In the genomic region with DNA sequence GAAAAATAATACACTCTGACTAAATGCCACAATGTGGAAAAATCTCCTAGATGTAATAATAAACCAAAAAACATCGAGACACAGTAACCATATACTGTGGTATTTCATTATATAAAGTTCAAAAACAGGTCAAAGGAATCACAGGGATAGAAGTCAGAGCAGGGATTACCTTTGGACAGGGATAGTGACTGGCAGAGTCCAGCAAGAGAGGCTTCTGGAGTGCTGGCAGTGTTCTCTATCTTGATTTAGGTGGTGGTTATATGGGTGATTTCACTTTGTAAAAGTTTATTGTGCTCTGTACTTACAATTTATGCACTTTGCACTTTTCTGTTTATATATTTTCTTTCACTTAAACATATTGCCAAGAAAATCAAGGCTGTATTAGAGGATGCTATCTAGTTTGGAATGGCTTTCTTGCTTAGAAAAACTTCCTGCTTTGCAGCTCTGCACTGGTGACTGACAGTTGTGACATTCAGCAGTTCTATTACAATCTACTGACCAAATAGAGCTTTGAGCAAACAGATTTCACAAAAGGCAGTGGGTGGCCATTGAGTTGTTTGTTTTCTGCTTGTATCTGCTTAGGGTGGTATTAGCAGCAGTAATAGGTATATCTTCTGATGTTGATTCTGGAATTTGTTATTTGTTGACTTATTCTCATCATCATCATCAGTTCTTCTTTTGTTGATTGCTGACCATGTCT, we compare ENCODE assay signal across 26 cellular contexts.
DNase-seq lines count a peak whose midpoint lies in the region; ATAC-seq and TF ChIP-seq lines count a peak whose summit lies in the region.
"Had no signal": no experiment of that assay in that cellular context is flagged by ENCODE, and none has a peak within 500 bp of the region (broad histone marks: within the 10 kb centered on the region; RNA-seq: fewer than 3 reads in every experiment).

No MANE protein-coding gene starts in this region.

- no peak overlapping the region for H3K27ac ChIP-seq in HEK293 (ENCODE audit: extremely low read depth, low read depth, low read length)
- H3K27ac ChIP-seq in CD4-positive, alpha-beta memory T cell (ENCODE audit: low read depth, low read length), result no peak overlapping the region
- H3K27ac ChIP-seq: ascending aorta, C4-2B, SJCRH30, vagina had no signal

- peaks cover 0 to 9% of the 10 kb centered on the region in 2 donors for H3K36me3 Mint-ChIP-seq in CD4-positive, alpha-beta memory T cell
- H3K36me3 Mint-ChIP-seq in naive thymus-derived CD8-positive, alpha-beta T cell, result peaks cover 0 to 6% (median 0%) of the 10 kb centered on the region in 3 donors

- peak; percentile 94 for ATAC-seq in left lobe of liver
- no peak for ATAC-seq in naive thymus-derived CD8-positive, alpha-beta T cell
- ATAC-seq: stimulated activated naive B cell treated with anti-CD40 and anti-IgM and Interleukin-4, amounts not matched to agents 10 μg/mL and 1 μg/mL and 100 μg/mL, for 72 hours had no signal

- H3K27me3 Mint-ChIP-seq in CD4-positive, alpha-beta memory T cell, result no peaks in the 10 kb centered on the region
- H3K27me3 Mint-ChIP-seq in naive thymus-derived CD8-positive, alpha-beta T cell, result no peaks in the 10 kb centered on the region
- H3K27me3 Mint-ChIP-seq: activated CD4-positive, alpha-beta T cell treated with anti-CD3 and anti-CD28 coated beads, Interleukin-2, amount 10 ng/mL, durations not matched to agents 24 days and 14 days; central memory CD8-positive, alpha-beta T cell; stimulated activated naive B cell treated with anti-CD40 and anti-IgM and Interleukin-4, amounts not matched to agents 10 μg/mL and 1 μg/mL and 100 μg/mL, for 72 hours had no signal

- H3K36me3 ChIP-seq in BE2C, result no peaks in the 10 kb centered on the region
- no peaks in the 10 kb centered on the region for H3K36me3 ChIP-seq in HEK293 (ENCODE audit: control insufficient read depth in 2 of 2, insufficient read depth in 1 of 2, low read length in 2 of 2)
- H3K36me3 ChIP-seq in CD4-positive, alpha-beta memory T cell (ENCODE audit: insufficient read depth, low read length), result no peaks in the 10 kb centered on the region
- H3K36me3 ChIP-seq: ascending aorta, SJCRH30, vagina had no signal

- CTCF ChIA-PET in HEK293 (lab: Yijun Ruan, JAX), result interaction anchor here (0.8 kb wide), 1 partner anchor 9 kb away, joined by 4 read pairs; no protein-coding TSS in a partner anchor
- CTCF ChIA-PET in CD4-positive, alpha-beta memory T cell (lab: Charles Lee; ENCODE audit: partially characterized antibody), result no interaction called here

- peaks cover 0 to 5% (median 2%) of the 10 kb centered on the region in 4 donors for H3K4me1 Mint-ChIP-seq in CD4-positive, alpha-beta memory T cell
- peaks cover 0 to 13% (median 4%) of the 10 kb centered on the region in 4 donors for H3K4me1 Mint-ChIP-seq in naive thymus-derived CD8-positive, alpha-beta T cell
- H3K4me1 Mint-ChIP-seq: activated CD4-positive, alpha-beta T cell treated with anti-CD3 and anti-CD28 coated beads, Interleukin-2, amount 10 ng/mL, durations not matched to agents 24 days and 14 days had no signal

- H3K27ac Mint-ChIP-seq in CD4-positive, alpha-beta memory T cell, result no peak overlapping the region
- H3K27ac Mint-ChIP-seq in naive thymus-derived CD8-positive, alpha-beta T cell, result no peak overlapping the region
- H3K27ac Mint-ChIP-seq: activated CD4-positive, alpha-beta T cell treated with anti-CD3 and anti-CD28 coated beads, Interleukin-2, amount 10 ng/mL, durations not matched to agents 24 days and 14 days; activated T-helper 1 cell treated with anti-CD3 and anti-CD28 coated beads, Interleukin-12 subunit alpha, Interleukin-12 subunit beta, Interleukin-2, Interleukin-4 antibody, amounts not matched to agents 30 ng/mL and 10 ng/mL and 1 ng/mL, durations not matched to agents 14 hours and 24 hours and 36 hours; stimulated activated naive B cell treated with anti-CD40 and anti-IgM and Interleukin-4, amounts not matched to agents 10 μg/mL and 1 μg/mL and 100 μg/mL, for 72 hours had no signal

- POLR2A ChIA-PET in HEK293 (lab: Yijun Ruan, JAX), result no interaction called here
- POLR2A ChIA-PET in CD4-positive, alpha-beta memory T cell (lab: Charles Lee; ENCODE audit: partially characterized antibody), result no interaction called here
- POLR2A ChIA-PET in naive thymus-derived CD8-positive, alpha-beta T cell (lab: Charles Lee), result no interaction called here

- H3K4me1 ChIP-seq in BE2C (peaks cover 38% of the 10 kb centered on the region), HEK293 (ENCODE audit: control insufficient read depth, insufficient read depth, low read length) (peaks cover 15% of the 10 kb centered on the region)
- no peaks in the 10 kb centered on the region for H3K4me1 ChIP-seq in CD4-positive, alpha-beta memory T cell (ENCODE audit: insufficient read depth, low read length)
- H3K4me1 ChIP-seq: ascending aorta, SJCRH30, vagina had no signal

- TF ChIP-seq CTCF in BE2C (IDR thresholded peaks at IDR 0.05; ENCODE audit: low read depth, low read length) (no peak), HEK293 (tag by site-specific recombination; IDR thresholded peaks at IDR 0.05) (no peak)

- H3K9me3 Mint-ChIP-seq in CD4-positive, alpha-beta memory T cell, result peaks cover 0 to under 1% (median 0%) of the 10 kb centered on the region in 8 donors
- no peaks in the 10 kb centered on the region for H3K9me3 Mint-ChIP-seq in naive thymus-derived CD8-positive, alpha-beta T cell
- H3K9me3 Mint-ChIP-seq: activated CD4-positive, alpha-beta T cell treated with anti-CD3 and anti-CD28 coated beads, Interleukin-2, amount 10 ng/mL, durations not matched to agents 24 days and 14 days; activated T-helper 1 cell treated with anti-CD3 and anti-CD28 coated beads, Interleukin-12 subunit alpha, Interleukin-12 subunit beta, Interleukin-2, Interleukin-4 antibody, amounts not matched to agents 30 ng/mL and 10 ng/mL and 1 ng/mL, durations not matched to agents 14 hours and 24 hours and 36 hours; central memory CD8-positive, alpha-beta T cell had no signal

- peak; percentile 16 for DNase-seq in BE2C
- DNase-seq in NCI-H748 treated with DMSO at 0.1 percent for 48 hours (lab: John Stamatoyannopoulos, UW), result peak; percentile 88
- no peak for DNase-seq in left lobe of liver (ENCODE audit: low spot score)
- no peak for DNase-seq in CD4-positive, alpha-beta memory T cell
- no peak for DNase-seq in HT-29 (ENCODE audit: low spot score)
- DNase-seq in NCI-H446 (lab: John Stamatoyannopoulos, UW), result no peak
- DNase-seq in naive thymus-derived CD8-positive, alpha-beta T cell, result no peak
- DNase-seq: activated CD4-positive, alpha-beta T cell treated with anti-CD3 and anti-CD28 coated beads, Interleukin-2, amount 10 ng/mL, durations not matched to agents 24 days and 14 days; activated naive CD4-positive, alpha-beta T cell treated with anti-CD3 and anti-CD28 coated beads, Interleukin-2, amount 50 U/mL, for 16 hours; DMS 273 treated with DMSO at 0.1 percent for 48 hours; GDM1; HCEC 1CT; hypothalamus; KBM-7; NCI-H2171 treated with DMSO at 0.1 percent for 48 hours; occipital lobe; SJCRH30; stimulated activated CD4-positive, alpha-beta T cell treated with anti-CD3 and anti-CD28 coated beads, Interleukin-2, amount 100 ng/mL, for 48 hours; stimulated activated naive B cell treated with anti-CD40 and anti-IgM and Interleukin-4, amounts not matched to agents 10 μg/mL and 1 μg/mL and 100 μg/mL, for 72 hours had no signal

- no peak overlapping the region for H3K4me3 Mint-ChIP-seq in CD4-positive, alpha-beta memory T cell
- H3K4me3 Mint-ChIP-seq in naive thymus-derived CD8-positive, alpha-beta T cell, result no peak overlapping the region
- H3K4me3 Mint-ChIP-seq: activated CD4-positive, alpha-beta T cell treated with anti-CD3 and anti-CD28 coated beads, Interleukin-2, amount 10 ng/mL, durations not matched to agents 24 days and 14 days; activated T-helper 1 cell treated with anti-CD3 and anti-CD28 coated beads, Interleukin-12 subunit alpha, Interleukin-12 subunit beta, Interleukin-2, Interleukin-4 antibody, amounts not matched to agents 30 ng/mL and 10 ng/mL and 1 ng/mL, durations not matched to agents 14 hours and 24 hours and 36 hours; central memory CD8-positive, alpha-beta T cell; stimulated activated naive B cell treated with anti-CD40 and anti-IgM and Interleukin-4, amounts not matched to agents 10 μg/mL and 1 μg/mL and 100 μg/mL, for 72 hours had no signal

- H3K4me3 ChIP-seq in BE2C (ENCODE audit: low read depth, low read length) (no peak overlapping the region; the same call in 1 of the 2 replicates), HEK293 (ENCODE audit: low read depth, low read length) (no peak overlapping the region)
- no peak overlapping the region for H3K4me3 ChIP-seq in CD4-positive, alpha-beta memory T cell (ENCODE audit: low read length in 2 of 2)
- H3K4me3 ChIP-seq: ascending aorta, lung, SJCRH30, vagina had no signal

- no peaks in the 10 kb centered on the region for H3K9me3 ChIP-seq in BE2C
- no peaks in the 10 kb centered on the region for H3K9me3 ChIP-seq in HEK293 (ENCODE audit: control insufficient read depth, insufficient read depth, low read depth, low read length)
- no peaks in the 10 kb centered on the region for H3K9me3 ChIP-seq in CD4-positive, alpha-beta memory T cell (ENCODE audit: control insufficient read depth in 1 of 2, low read length in 2 of 2)
- H3K9me3 ChIP-seq: ascending aorta, SJCRH30, vagina had no signal

- intact Hi-C loops in CD4-positive, alpha-beta memory T cell (cut with micrococcal nuclease), result no loop called here

- no peaks in the 10 kb centered on the region for H3K27me3 ChIP-seq in BE2C
- H3K27me3 ChIP-seq in CD4-positive, alpha-beta memory T cell (ENCODE audit: insufficient read depth, low read length), result no peaks in the 10 kb centered on the region
- H3K27me3 ChIP-seq: ascending aorta, SJCRH30 had no signal

TF ChIP-seq in HEK293, 187 proteins besides CTCF, POLR2A, EP300 and RAD21 (continues in another document):
- TF ChIP-seq, protein P1, sequence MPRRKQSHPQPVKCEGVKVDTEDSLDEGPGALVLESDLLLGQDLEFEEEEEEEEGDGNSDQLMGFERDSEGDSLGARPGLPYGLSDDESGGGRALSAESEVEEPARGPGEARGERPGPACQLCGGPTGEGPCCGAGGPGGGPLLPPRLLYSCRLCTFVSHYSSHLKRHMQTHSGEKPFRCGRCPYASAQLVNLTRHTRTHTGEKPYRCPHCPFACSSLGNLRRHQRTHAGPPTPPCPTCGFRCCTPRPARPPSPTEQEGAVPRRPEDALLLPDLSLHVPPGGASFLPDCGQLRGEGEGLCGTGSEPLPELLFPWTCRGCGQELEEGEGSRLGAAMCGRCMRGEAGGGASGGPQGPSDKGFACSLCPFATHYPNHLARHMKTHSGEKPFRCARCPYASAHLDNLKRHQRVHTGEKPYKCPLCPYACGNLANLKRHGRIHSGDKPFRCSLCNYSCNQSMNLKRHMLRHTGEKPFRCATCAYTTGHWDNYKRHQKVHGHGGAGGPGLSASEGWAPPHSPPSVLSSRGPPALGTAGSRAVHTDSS (tag by site-specific recombination; IDR thresholded peaks at IDR 0.05), result 0 out of 2 replicates have a peak, but pooled peaks have one; percentile 41
- TF ChIP-seq PRDM1 (tag by site-specific recombination; IDR thresholded peaks at IDR 0.05), result no peak

Comparison
In these comparisons a context has a peak if more than half of its experiments do, and no peak if none do; other contexts are left out.
1. DNase-seq: peak in BE2C (single experiment) and NCI-H748 treated with DMSO at 0.1 percent for 48 hours (single experiment); none in left lobe of liver (single experiment), CD4-positive, alpha-beta memory T cell (0 of 5), HT-29 (single experiment), NCI-H446 (0 of 2) and naive thymus-derived CD8-positive, alpha-beta T cell (0 of 10).